In genomic region chr12:48828841-48829575, GRCh38 we compare ENCODE assay signal across 18 cellular contexts. TPM values are rescaled to one million over a fixed set of nuclear protein-coding genes. Genes with fewer than 3 reads are reported as not detected.
DNase-seq lines count a peak whose midpoint lies in the region; ATAC-seq and TF ChIP-seq lines count a peak whose summit lies in the region.
"Had no signal": no experiment of that assay in that cellular context is flagged by ENCODE, and none has a peak within 500 bp of the region (broad histone marks: within the 10 kb centered on the region; RNA-seq: fewer than 3 reads in every experiment).

No MANE protein-coding gene starts in this region.

- H4K12ac ChIP-seq in trophoblast cell (ENCODE audit: low read depth, low read length): no peak overlapping the region

- H3K27me3 Mint-ChIP-seq in T-helper 17 cell (no peaks in the 10 kb centered on the region), nephron progenitor cell (ENCODE audit: low read depth, poor library complexity) (no peaks in the 10 kb centered on the region), type B pancreatic cell (no peaks in the 10 kb centered on the region)

- no peak for DNase-seq in AG04450 (ENCODE audit: low read depth, low spot score)
- no peak for DNase-seq in T-helper 17 cell
- DNase-seq in nephron progenitor cell: no peak
- no peak for DNase-seq in trophoblast cell
- no peak for DNase-seq in type B pancreatic cell (ENCODE audit: extremely low spot score, unreplicated experiment)
- DNase-seq in GM13977 (ENCODE audit: low spot score): no peak
- DNase-seq: DMS79 treated with DMSO at 0.1 percent for 48 hours, NCI-H1417 treated with DMSO at 0.1 percent for 48 hours, NCI-H187 treated with DMSO at 0.1 percent for 48 hours, NCI-H2227 treated with DMSO at 0.1 percent for 48 hours, NCI-H524, NCI-H82, SHP77 treated with DMSO at 0.1 percent for 48 hours had no signal

- H3K14ac ChIP-seq in trophoblast cell (ENCODE audit: low read length): no peak overlapping the region

- H3K27me3 ChIP-seq in AG04450 (ENCODE audit: control insufficient read depth, insufficient read depth, low read length) (no peaks in the 10 kb centered on the region), trophoblast cell (ENCODE audit: insufficient read depth, low read length) (no peaks in the 10 kb centered on the region)

- peaks cover 81 to 96% of the 10 kb centered on the region in 2 experiments for H3K36me3 ChIP-seq in trophoblast cell (ENCODE audit: control insufficient read depth in 1 of 2, insufficient read depth in 2 of 2, low read length in 2 of 2)

- POLR2A ChIA-PET in AG04450 (lab: Yijun Ruan, JAX): interaction anchor here (1.0 kb wide), 1 partner anchor 17 kb away, joined by 4 read pairs; no protein-coding TSS in a partner anchor

- H3K9me3 Mint-ChIP-seq in nephron progenitor cell (no peaks in the 10 kb centered on the region), type B pancreatic cell (no peaks in the 10 kb centered on the region)
- H3K9me3 Mint-ChIP-seq: CD14-positive monocyte, GM23338 had no signal

- no peak overlapping the region for H2BK5ac ChIP-seq in trophoblast cell (ENCODE audit: low read depth, low read length, poor library complexity)

- no peak overlapping the region for H2BK12ac ChIP-seq in trophoblast cell (ENCODE audit: low read length)

- H3K4ac ChIP-seq in trophoblast cell (ENCODE audit: low read depth, low read length): no peak overlapping the region

- no peak overlapping the region for H2BK120ac ChIP-seq in trophoblast cell (ENCODE audit: insufficient read depth, low read length, poor library complexity)

- H3K4me3 ChIP-seq in AG04450 (ENCODE audit: low read depth, low read length): no peak overlapping the region
- H3K4me3 ChIP-seq in trophoblast cell (ENCODE audit: low read depth, low read length): no peak overlapping the region
- H3K4me3 ChIP-seq: GM23338 had no signal

- no peak overlapping the region for H3K23ac ChIP-seq in trophoblast cell (ENCODE audit: low read length)

- H4K8ac ChIP-seq in trophoblast cell (ENCODE audit: low read depth, low read length): no peak overlapping the region

- H3K4me2 ChIP-seq in trophoblast cell (ENCODE audit: low read length): no peak overlapping the region
- H3K4me2 ChIP-seq: GM23338, KMS-11 had no signal

- H2AK5ac ChIP-seq in trophoblast cell (ENCODE audit: low read length): no peak overlapping the region

- H2AFZ ChIP-seq in trophoblast cell (ENCODE audit: insufficient read depth, low read length, poor library complexity): no peak overlapping the region
- H2AFZ ChIP-seq: GM23338 had no signal

- H3K4me3 Mint-ChIP-seq in T-helper 17 cell (no peak overlapping the region), nephron progenitor cell (no peak overlapping the region), type B pancreatic cell (no peak overlapping the region)
- H3K4me3 Mint-ChIP-seq: CD14-positive monocyte, GM23338 had no signal

- H3K4me1 Mint-ChIP-seq in T-helper 17 cell (peaks cover 21% of the 10 kb centered on the region), nephron progenitor cell (no peaks in the 10 kb centered on the region), type B pancreatic cell (ENCODE audit: unreplicated experiment) (no peaks in the 10 kb centered on the region)

- no peak overlapping the region for H3K9ac ChIP-seq in trophoblast cell (ENCODE audit: low read length)
- H3K9ac ChIP-seq: KMS-11 had no signal

- TF ChIP-seq CTCF in 22Rv1 (IDR thresholded peaks at IDR 0.05) (no peak), AG04450 (IDR thresholded peaks at IDR 0.05; ENCODE audit: low read depth, low read length) (no peak), nephron progenitor cell (IDR thresholded peaks at IDR 0.05) (no peak), type B pancreatic cell (conservative IDR thresholded peaks at IDR 0.05) (no peak), GM13977 (IDR thresholded peaks at IDR 0.05; ENCODE audit: extremely low read depth, insufficient read depth, missing control alignments) (no peak)

- in situ Hi-C loops in GM13977 (cut with MboI; ENCODE audit: low pct_unique_long_range_greater_than_20kb, low sequenced_read_pairs, unreplicated experiment): no loop called here

- no peak for ATAC-seq in T-helper 17 cell
- ATAC-seq: GM23338 had no signal

- H4K91ac ChIP-seq in trophoblast cell (ENCODE audit: low read depth, low read length): no peak overlapping the region

- H3K27ac ChIP-seq in 22Rv1 (peak overlapping the region; percentile 18; the same call in 1 of the 2 replicates), AG04450 (ENCODE audit: low read depth, low read length) (peak overlapping the region; percentile 21), trophoblast cell (ENCODE audit: low read depth, low read length) (no peak overlapping the region)
- H3K27ac ChIP-seq: KMS-11 had no signal

- H3K18ac ChIP-seq in trophoblast cell (ENCODE audit: low read length): no peak overlapping the region

- H3K27ac Mint-ChIP-seq in T-helper 17 cell: peak overlapping the region; percentile 62
- H3K27ac Mint-ChIP-seq in nephron progenitor cell: peak overlapping the region; percentile 94
- H3K27ac Mint-ChIP-seq in type B pancreatic cell: no peak overlapping the region
- H3K27ac Mint-ChIP-seq: GM23338 had no signal

- no peaks in the 10 kb centered on the region for H3K79me2 ChIP-seq in trophoblast cell (ENCODE audit: control insufficient read depth, insufficient read depth, low read length, poor library complexity)

- no peaks in the 10 kb centered on the region for H3K79me1 ChIP-seq in trophoblast cell (ENCODE audit: low read length)

- no CpG with 5 or more reads among the region's 16 CpGs for WGBS in trophoblast cell (ENCODE audit: extremely low coverage, insufficient coverage, insufficient read length)

- H3K36me3 Mint-ChIP-seq in T-helper 17 cell (ENCODE audit: low read depth): peaks cover 4% of the 10 kb centered on the region
- peaks cover 55% of the 10 kb centered on the region for H3K36me3 Mint-ChIP-seq in nephron progenitor cell (ENCODE audit: low read depth)
- H3K36me3 Mint-ChIP-seq in type B pancreatic cell: peaks cover 23% of the 10 kb centered on the region

- no peaks in the 10 kb centered on the region for H3K9me3 ChIP-seq in AG04450 (ENCODE audit: control insufficient read depth, insufficient read depth, low read length)
- H3K9me3 ChIP-seq in T-helper 17 cell (ENCODE audit: control insufficient read depth, low read length, poor library complexity, severe bottlenecking): no peaks in the 10 kb centered on the region
- no peaks in the 10 kb centered on the region for H3K9me3 ChIP-seq in trophoblast cell (ENCODE audit: insufficient read depth, low read depth, low read length)

- CTCF ChIA-PET in AG04450 (lab: Charles Lee): interaction anchor here (2.4 kb wide), 1 partner anchor 24 kb away, joined by 7 read pairs; no protein-coding TSS in a partner anchor

- no peaks in the 10 kb centered on the region for H3K4me1 ChIP-seq in trophoblast cell (ENCODE audit: control insufficient read depth in 1 of 2, insufficient read depth in 2 of 2, low read length in 2 of 2)

RNA-seq across cellular contexts. Expression of gene CACNB3, which starts 10.7 kb away (rescaled TPM):
- 44.9 and 51.7 TPM in 2 replicates for polyA plus RNA-seq in AG04450 (2011; rRNA removed)
- polyA minus RNA-seq in AG04450 (2011; rRNA and poly(A)+ RNA removed): 36.1 and 45.3 TPM in 2 replicates
- total RNA-seq in T-helper 17 cell (1 to 10 TPM; 6.5 to 8.0 TPM), type B pancreatic cell (ENCODE audit: low replicate concordance) (56.3 and 57.0 TPM in 2 replicates)
- polyA plus RNA-seq in trophoblast cell (2013): 36.8 and 42.6 TPM in 2 replicates

RNA-seq across cellular contexts. Expression of gene DDX23, which starts 23.0 kb away (rescaled TPM):
- 56.6 and 57.4 TPM in 2 replicates for polyA plus RNA-seq in AG04450 (2011; rRNA removed)
- polyA minus RNA-seq in AG04450 (2011; rRNA and poly(A)+ RNA removed): 43.9 and 53.5 TPM in 2 replicates
- total RNA-seq in T-helper 17 cell (10 to 100 TPM; 61.7 to 76.3 TPM), type B pancreatic cell (ENCODE audit: low replicate concordance) (95.3 and 104 TPM in 2 replicates)
- 67.7 and 72.6 TPM in 2 replicates for polyA plus RNA-seq in trophoblast cell (2013)

RNA-seq across cellular contexts. Expression of gene RND1, which starts 36.7 kb away (rescaled TPM):
- 0.36 and 0.42 TPM in 2 replicates for polyA plus RNA-seq in AG04450 (2011; rRNA removed)
- 0.51 and 0.65 TPM in 2 replicates for polyA minus RNA-seq in AG04450 (2011; rRNA and poly(A)+ RNA removed)
- total RNA-seq in T-helper 17 cell: 1 to 10 TPM; 6.0 to 8.2 TPM
- polyA plus RNA-seq in trophoblast cell (2013): 1.3 and 1.7 TPM in 2 replicates
- total RNA-seq in type B pancreatic cell (ENCODE audit: low replicate concordance): 3.2 and 6.9 TPM in 2 replicates
- total RNA-seq: RPMI7951 had no signal

RNA-seq across cellular contexts. Expression of gene ADCY6, which starts 40.1 kb away (rescaled TPM):
- polyA plus RNA-seq in AG04450 (2011; rRNA removed): 26.7 and 31.6 TPM in 2 replicates
- polyA minus RNA-seq in AG04450 (2011; rRNA and poly(A)+ RNA removed): 47.7 and 54.2 TPM in 2 replicates
- total RNA-seq in T-helper 17 cell (under 1 TPM; 0.42 to 0.70 TPM), type B pancreatic cell (ENCODE audit: low replicate concordance) (40.5 and 54.4 TPM in 2 replicates)
- 20.9 and 22.1 TPM in 2 replicates for polyA plus RNA-seq in trophoblast cell (2013)
